ENCODE assay signal across 8 cellular contexts in genomic region chr6:8983202-8983688, GRCh38.
DNase-seq lines count a peak whose midpoint lies in the region; ATAC-seq, FAIRE-seq and TF ChIP-seq lines count a peak whose summit lies in the region.

No MANE protein-coding gene starts in this region.

- no peak overlapping the region for H3K27ac ChIP-seq in gastroesophageal sphincter
- H3K27ac ChIP-seq in pancreas = no peak overlapping the region
- no peak overlapping the region for H3K27ac ChIP-seq in uterus

- no peak for TF ChIP-seq EP300 in gastroesophageal sphincter (IDR thresholded peaks at IDR 0.05)

- ATAC-seq in gastroesophageal sphincter (peak; percentile 61), pancreas (peak; percentile 79 to 99 (median 96))

- TF ChIP-seq CTCF in gastroesophageal sphincter (IDR thresholded peaks at IDR 0.05) (peak; percentile 63 to 94 (median 76)), pancreas (IDR thresholded peaks at IDR 0.05) (peak; percentile 86 to 97 (median 89)), uterus (IDR thresholded peaks at IDR 0.05) (peak; percentile 59 to 84 (median 74))

- FAIRE-seq in pancreas (lab: Jason Lieb, UNC) = no peak

- H3K4me3 ChIP-seq in gastroesophageal sphincter (no peak overlapping the region), pancreas (no peak overlapping the region), uterus (no peak overlapping the region)

- H3K4me1 ChIP-seq in gastroesophageal sphincter (peaks cover 0 to 8% (median 0%) of the 10 kb centered on the region in 3 donors), pancreas (no peaks in the 10 kb centered on the region), uterus (no peaks in the 10 kb centered on the region)

- H3K27me3 ChIP-seq in gastroesophageal sphincter (no peaks in the 10 kb centered on the region), pancreas (no peaks in the 10 kb centered on the region), uterus (no peaks in the 10 kb centered on the region)

- intact Hi-C loops in pancreas (cut with DNase I) = loop anchor here in 1 of 3 donors (10.0 kb wide), 1 partner anchor 1452 kb away; no protein-coding TSS in a partner anchor
- intact Hi-C loops in uterus (cut with DNase I; ENCODE audit: low total_unique reads) = no loop called here

- DNase-seq in GM04503 (ENCODE audit: low read depth) (peak; percentile 3), H4 (ENCODE audit: low spot score) (peak; percentile 78), LHCN-M2 (ENCODE audit: low read depth) (peak; percentile 52), RKO (ENCODE audit: low spot score) (peak; percentile 66), pancreas (peak; percentile 20 to 79 (median 62)), uterus (peak in 1 of 2 donors; percentile 28)
- DNase-seq in activated effector memory CD4-positive, alpha-beta T cell treated with Interleukin-2 at 50 U/mL for 16 hours = peak; percentile 6

- no peaks in the 10 kb centered on the region for H3K9me3 ChIP-seq in gastroesophageal sphincter
- no peaks in the 10 kb centered on the region for H3K9me3 ChIP-seq in pancreas
- no peaks in the 10 kb centered on the region for H3K9me3 ChIP-seq in uterus

- H3K36me3 ChIP-seq in gastroesophageal sphincter (no peaks in the 10 kb centered on the region), pancreas (no peaks in the 10 kb centered on the region), uterus (no peaks in the 10 kb centered on the region)

- 6 to 7% methylated on average over 10 of the region's 10 CpGs for WGBS in gastroesophageal sphincter (ENCODE audit: low coverage in 1 of 2), 2 donors
- 3 to 4% methylated on average over 10 of the region's 10 CpGs for WGBS in pancreas, 2 donors

- TF ChIP-seq POLR2A in gastroesophageal sphincter (IDR thresholded peaks at IDR 0.05) = no peak
- TF ChIP-seq POLR2A in uterus (IDR thresholded peaks at IDR 0.05) = no peak
